ENCODE assay signal across 8 cellular contexts in genomic region chr12:22443379-22444316, GRCh38.
DNase-seq lines count a peak whose midpoint lies in the region; ATAC-seq and TF ChIP-seq lines count a peak whose summit lies in the region.

No MANE protein-coding gene starts in this region.

- H3K27me3 ChIP-seq in BE2C, result no peaks in the 10 kb centered on the region

- no peaks in the 10 kb centered on the region for H3K4me1 ChIP-seq in BE2C

- no peaks in the 10 kb centered on the region for H3K9me3 ChIP-seq in BE2C

- peak; percentile 100 for ATAC-seq in GM19025 (IDR thresholded peaks at IDR 0.05; ENCODE audit: low read depth, unreplicated experiment)
- peak; percentile 99 for ATAC-seq in HG03139 (IDR thresholded peaks at IDR 0.05; ENCODE audit: unreplicated experiment)
- peak; percentile 98 to 100 for ATAC-seq in activated CD4-positive, CD25-positive, alpha-beta regulatory T cell treated with anti-CD3 and anti-CD28 coated beads, Interleukin-2, amount 50 U/mL, for 24 hours
- peak; percentile 98 for ATAC-seq in left colon

- H3K4me3 ChIP-seq in BE2C (ENCODE audit: low read depth, low read length), result no peak overlapping the region

- DNase-seq in BE2C, result peak; percentile 65
- DNase-seq in NCI-H2196 treated with DMSO at 0.1 percent for 48 hours (lab: John Stamatoyannopoulos, UW; ENCODE audit: unreplicated experiment), result peak; percentile 96
- peak; percentile 91 for DNase-seq in cerebellar cortex (ENCODE audit: low spot score)
- peak; percentile 52 to 61 for DNase-seq in left colon
- DNase-seq in stimulated activated CD4-positive, alpha-beta T cell treated with anti-CD3 and anti-CD28 coated beads, Interleukin-4, amount 100 ng/mL, for 24 hours, result peak; percentile 70

- intact Hi-C loops in left colon (cut with DNase I, micrococcal nuclease), result loop anchor here in 1 of 2 donors (10.0 kb wide), 1 partner anchor 109 kb away; the partner anchor contains the start of gene ST8SIA1

- no peaks in the 10 kb centered on the region for H3K36me3 ChIP-seq in BE2C

- peak; percentile 89 for TF ChIP-seq CTCF in BE2C (IDR thresholded peaks at IDR 0.05; ENCODE audit: low read depth, low read length)
